In the genomic region with DNA sequence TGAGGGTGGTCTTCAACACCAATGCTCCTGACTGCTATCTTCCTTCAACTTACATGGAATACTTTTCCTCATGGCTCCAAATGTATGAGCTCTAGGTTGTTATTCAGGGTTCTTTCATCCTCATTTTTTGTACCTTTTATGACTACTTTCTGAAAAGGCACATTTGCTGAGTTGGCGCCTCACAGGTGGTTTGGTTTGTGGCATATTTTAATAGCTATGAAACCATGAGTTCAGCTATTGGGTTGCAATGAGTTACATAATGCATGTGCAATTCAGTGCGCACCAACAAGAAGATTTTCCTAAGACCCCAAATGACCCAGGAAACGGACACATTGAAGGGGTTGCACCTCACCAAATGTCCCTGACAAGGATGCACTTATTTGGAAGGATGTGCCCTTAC, we compare ENCODE assay signal across 19 cellular contexts.
DNase-seq lines count a peak whose midpoint lies in the region; ATAC-seq lines count a peak whose summit lies in the region.
"Had no signal": no experiment of that assay in that cellular context is flagged by ENCODE, and none has a peak within 500 bp of the region (broad histone marks: within the 10 kb centered on the region; RNA-seq: fewer than 3 reads in every experiment).

No MANE protein-coding gene starts in this region.

- H3K9me3 ChIP-seq in CD8-positive, alpha-beta memory T cell (ENCODE audit: low read length): no peaks in the 10 kb centered on the region
- H3K9me3 ChIP-seq in SK-N-MC (ENCODE audit: low read depth, low read length) (no peaks in the 10 kb centered on the region), skeletal muscle tissue (ENCODE audit: control insufficient read depth in 3 of 3, low read length in 3 of 3) (no peaks in the 10 kb centered on the region)
- H3K9me3 ChIP-seq: SK-N-SH had no signal

- H3K27me3 Mint-ChIP-seq in activated CD8-positive, alpha-beta memory T cell treated with anti-CD3 and anti-CD28 coated beads, Interleukin-2, amount 10 ng/mL, durations not matched to agents 7 days and 5 days: no peaks in the 10 kb centered on the region
- H3K27me3 Mint-ChIP-seq in CD8-positive, alpha-beta memory T cell: peaks cover 4 to 5% of the 10 kb centered on the region in 2 donors

- H3K9me3 Mint-ChIP-seq in activated CD8-positive, alpha-beta memory T cell treated with anti-CD3 and anti-CD28 coated beads, Interleukin-2, amount 10 ng/mL, durations not matched to agents 7 days and 5 days (ENCODE audit: low read depth): peaks cover 2% of the 10 kb centered on the region
- no peaks in the 10 kb centered on the region for H3K9me3 Mint-ChIP-seq in CD8-positive, alpha-beta memory T cell

- H3K4me3 ChIP-seq in CD8-positive, alpha-beta memory T cell (ENCODE audit: low read length): no peak overlapping the region
- H3K4me3 ChIP-seq in SK-N-MC: no peak overlapping the region
- no peak overlapping the region for H3K4me3 ChIP-seq in skeletal muscle tissue (ENCODE audit: low read length in 3 of 3)
- H3K4me3 ChIP-seq: PC-9 had no signal

- no peaks in the 10 kb centered on the region for H3K36me3 ChIP-seq in CD8-positive, alpha-beta memory T cell (ENCODE audit: insufficient read depth, low read length)
- H3K36me3 ChIP-seq in SK-N-MC (ENCODE audit: insufficient read depth, low read length): no peaks in the 10 kb centered on the region
- no peaks in the 10 kb centered on the region for H3K36me3 ChIP-seq in skeletal muscle tissue (ENCODE audit: control insufficient read depth in 3 of 3, insufficient read depth in 3 of 3, low read length in 3 of 3)

- no peak overlapping the region for H3K9ac ChIP-seq in SK-N-MC (ENCODE audit: insufficient read length)
- no peak overlapping the region for H3K9ac ChIP-seq in skeletal muscle tissue (ENCODE audit: low read depth in 1 of 3, low read length in 3 of 3)
- H3K9ac ChIP-seq: SK-N-SH had no signal

- CTCF ChIA-PET in activated CD8-positive, alpha-beta memory T cell treated with anti-CD3 and anti-CD28 coated beads, Interleukin-2, amount 10 ng/mL, durations not matched to agents 7 days and 5 days (lab: Charles Lee): interaction anchor here (1.2 to 2.1 kb wide), 5 partner anchors 9 to 40 kb away, joined by 3 to 12 read pairs (median 5); no protein-coding TSS in a partner anchor
- CTCF ChIA-PET in CD8-positive, alpha-beta memory T cell (lab: Charles Lee): interaction anchor here (0.8 to 2.3 kb wide), 4 partner anchors 10 to 100 kb away, joined by 3 to 6 read pairs (median 4); no protein-coding TSS in a partner anchor

- no peak for ATAC-seq in activated CD8-positive, alpha-beta memory T cell treated with anti-CD3 and anti-CD28 coated beads, Interleukin-2, amount 10 ng/mL, durations not matched to agents 7 days and 5 days
- ATAC-seq in HG03378 (IDR thresholded peaks at IDR 0.05; ENCODE audit: unreplicated experiment) (no peak), GM19397 (IDR thresholded peaks at IDR 0.05; ENCODE audit: unreplicated experiment) (no peak)

- POLR2A ChIA-PET in CD8-positive, alpha-beta memory T cell (lab: Charles Lee): interaction anchor here (1.0 to 2.3 kb wide), 3 partner anchors 10 to 96 kb away, joined by 3 to 12 read pairs (median 4); no protein-coding TSS in a partner anchor

- no peak overlapping the region for H3K4me3 Mint-ChIP-seq in activated CD8-positive, alpha-beta memory T cell treated with anti-CD3 and anti-CD28 coated beads, Interleukin-2, amount 10 ng/mL, durations not matched to agents 7 days and 5 days
- H3K4me3 Mint-ChIP-seq in CD8-positive, alpha-beta memory T cell: peak overlapping the region in 1 of 7 donors; percentile 8

- no peak overlapping the region for H3K27ac ChIP-seq in CD8-positive, alpha-beta memory T cell (ENCODE audit: low read depth, low read length)
- H3K27ac ChIP-seq in SK-N-MC (peak overlapping the region; percentile 79), skeletal muscle tissue (ENCODE audit: low read depth, low read length) (peak overlapping the region; percentile 13)
- H3K27ac ChIP-seq: PC-9 had no signal

- peaks cover 9% of the 10 kb centered on the region for H3K4me1 ChIP-seq in CD8-positive, alpha-beta memory T cell (ENCODE audit: insufficient read depth, low read length)
- H3K4me1 ChIP-seq in skeletal muscle tissue (ENCODE audit: control insufficient read depth in 3 of 3, insufficient read depth in 3 of 3, low read length in 3 of 3): peaks cover 10 to 25% (median 15%) of the 10 kb centered on the region in 3 donors

- peaks cover 11% of the 10 kb centered on the region for H3K36me3 Mint-ChIP-seq in activated CD8-positive, alpha-beta memory T cell treated with anti-CD3 and anti-CD28 coated beads, Interleukin-2, amount 10 ng/mL, durations not matched to agents 7 days and 5 days
- peaks cover 0 to 3% (median 0%) of the 10 kb centered on the region in 3 donors for H3K36me3 Mint-ChIP-seq in CD8-positive, alpha-beta memory T cell

- H3K4me1 Mint-ChIP-seq in activated CD8-positive, alpha-beta memory T cell treated with anti-CD3 and anti-CD28 coated beads, Interleukin-2, amount 10 ng/mL, durations not matched to agents 7 days and 5 days: peaks cover 40% of the 10 kb centered on the region
- H3K4me1 Mint-ChIP-seq in CD8-positive, alpha-beta memory T cell: peaks cover 16 to 44% (median 36%) of the 10 kb centered on the region in 3 donors

- no peaks in the 10 kb centered on the region for H3K27me3 ChIP-seq in CD8-positive, alpha-beta memory T cell (ENCODE audit: insufficient read depth, low read length, poor library complexity, severe bottlenecking)
- no peaks in the 10 kb centered on the region for H3K27me3 ChIP-seq in skeletal muscle tissue (ENCODE audit: control insufficient read depth in 3 of 3, insufficient read depth in 3 of 3, low read length in 3 of 3)

- DNase-seq in activated CD8-positive, alpha-beta memory T cell treated with anti-CD3 and anti-CD28 coated beads, Interleukin-2, amount 10 ng/mL, durations not matched to agents 7 days and 5 days: peak; percentile 47
- DNase-seq in activated CD8-positive, alpha-beta memory T cell treated with anti-CD3 and anti-CD28 coated beads, Interleukin-2, amount 50 U/mL, for 48 hours: no peak
- DNase-seq in CD8-positive, alpha-beta memory T cell: no peak
- no peak for DNase-seq in SK-N-MC (ENCODE audit: low read depth, low spot score)
- no peak for DNase-seq in NCI-H1092 (lab: John Stamatoyannopoulos, UW)
- DNase-seq: C1 segment of cervical spinal cord, COR-L47, GF-D8, GOT3, Kasumi-1, NCI-H1105 treated with DMSO at 0.1 percent for 48 hours, NCI-H1694 treated with DMSO at 0.1 percent for 48 hours, NCI-H446 treated with DMSO at 0.1 percent for 48 hours, NCI-H748 treated with DMSO at 0.1 percent for 48 hours, PC-9, SK-N-SH had no signal

- H3K27ac Mint-ChIP-seq in activated CD8-positive, alpha-beta memory T cell treated with anti-CD3 and anti-CD28 coated beads, Interleukin-2, amount 10 ng/mL, durations not matched to agents 7 days and 5 days: no peak overlapping the region
- peak overlapping the region in 5 of 8 donors; percentile 19 to 87 (median 68) for H3K27ac Mint-ChIP-seq in CD8-positive, alpha-beta memory T cell
